ENCODE assay signal across 1 cellular context in genomic region chr11:112219476-112220232, GRCh38.
TF ChIP-seq lines count a peak whose summit lies in the region.

No MANE protein-coding gene starts in this region.

TF ChIP-seq in WTC11, 78 proteins besides CTCF, POLR2A, EP300 and RAD21 (continued from another document):
- TF ChIP-seq, protein P1, sequence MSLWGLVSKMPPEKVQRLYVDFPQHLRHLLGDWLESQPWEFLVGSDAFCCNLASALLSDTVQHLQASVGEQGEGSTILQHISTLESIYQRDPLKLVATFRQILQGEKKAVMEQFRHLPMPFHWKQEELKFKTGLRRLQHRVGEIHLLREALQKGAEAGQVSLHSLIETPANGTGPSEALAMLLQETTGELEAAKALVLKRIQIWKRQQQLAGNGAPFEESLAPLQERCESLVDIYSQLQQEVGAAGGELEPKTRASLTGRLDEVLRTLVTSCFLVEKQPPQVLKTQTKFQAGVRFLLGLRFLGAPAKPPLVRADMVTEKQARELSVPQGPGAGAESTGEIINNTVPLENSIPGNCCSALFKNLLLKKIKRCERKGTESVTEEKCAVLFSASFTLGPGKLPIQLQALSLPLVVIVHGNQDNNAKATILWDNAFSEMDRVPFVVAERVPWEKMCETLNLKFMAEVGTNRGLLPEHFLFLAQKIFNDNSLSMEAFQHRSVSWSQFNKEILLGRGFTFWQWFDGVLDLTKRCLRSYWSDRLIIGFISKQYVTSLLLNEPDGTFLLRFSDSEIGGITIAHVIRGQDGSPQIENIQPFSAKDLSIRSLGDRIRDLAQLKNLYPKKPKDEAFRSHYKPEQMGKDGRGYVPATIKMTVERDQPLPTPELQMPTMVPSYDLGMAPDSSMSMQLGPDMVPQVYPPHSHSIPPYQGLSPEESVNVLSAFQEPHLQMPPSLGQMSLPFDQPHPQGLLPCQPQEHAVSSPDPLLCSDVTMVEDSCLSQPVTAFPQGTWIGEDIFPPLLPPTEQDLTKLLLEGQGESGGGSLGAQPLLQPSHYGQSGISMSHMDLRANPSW (CRISPR knock-in tag; conservative IDR thresholded peaks at IDR 0.05; ENCODE audit: low read depth), result no peak
- TF ChIP-seq HMGA2 (CRISPR knock-in tag; IDR thresholded peaks at IDR 0.05), result no peak
